24 cellular contexts compared by ENCODE assay signal in genomic region chr4:72591547-72591946, GRCh38. TPM values are rescaled to one million over a fixed set of nuclear protein-coding genes. Genes with fewer than 3 reads are reported as not detected.
"Had no signal": no experiment of that assay in that cellular context is flagged by ENCODE, and none has a peak within 500 bp of the region (broad histone marks: within the 10 kb centered on the region; RNA-seq: fewer than 3 reads in every experiment).

No MANE protein-coding gene starts in this region.

- H3K36me3 Mint-ChIP-seq: activated naive CD4-positive, alpha-beta T cell treated with anti-CD3 and anti-CD28 coated beads, Interleukin-2, amount 50 U/mL, for 72 hours; naive thymus-derived CD4-positive, alpha-beta T cell had no signal

- H3K4me3 ChIP-seq: body of pancreas, coronary artery, hepatocyte, mucosa of descending colon, sigmoid colon, stomach, thoracic aorta, upper lobe of right lung had no signal

- H3K27ac ChIP-seq: body of pancreas, coronary artery, hepatocyte, parathyroid adenoma, sigmoid colon, stomach, thoracic aorta, upper lobe of right lung had no signal

- H3K79me2 ChIP-seq: hepatocyte, parathyroid adenoma had no signal

- H3K27ac Mint-ChIP-seq: activated CD4-positive, alpha-beta T cell treated with anti-CD3 and anti-CD28 coated beads, Interleukin-2, amount 10 ng/mL, durations not matched to agents 24 days and 14 days; activated CD8-positive, alpha-beta T cell treated with anti-CD3 and anti-CD28 coated beads, Interleukin-2, amount 10 ng/mL, durations not matched to agents 7 days and 5 days; activated naive CD4-positive, alpha-beta T cell treated with anti-CD3 and anti-CD28 coated beads, Interleukin-2, amount 50 U/mL, for 72 hours; naive thymus-derived CD4-positive, alpha-beta T cell; T-helper 2 cell treated with Interferon-gamma antibody and Interleukin-4, amounts not matched to agents 5 μg/mL and 100 μg/mL, for 36 hours had no signal

- H3K27me3 ChIP-seq: body of pancreas, hepatocyte, sigmoid colon, stomach, upper lobe of right lung had no signal

- H3K27me3 Mint-ChIP-seq: activated CD4-positive, alpha-beta T cell treated with anti-CD3 and anti-CD28 coated beads, Interleukin-2, amount 10 ng/mL, durations not matched to agents 24 days and 14 days; central memory CD8-positive, alpha-beta T cell had no signal

- H3K4me2 ChIP-seq: hepatocyte had no signal

- H3K4me1 Mint-ChIP-seq: activated CD4-positive, alpha-beta T cell treated with anti-CD3 and anti-CD28 coated beads, Interleukin-2, amount 10 ng/mL, durations not matched to agents 24 days and 14 days; central memory CD8-positive, alpha-beta T cell; naive thymus-derived CD4-positive, alpha-beta T cell had no signal

- H3K9me3 ChIP-seq: body of pancreas, mucosa of descending colon, sigmoid colon, stomach, thoracic aorta, upper lobe of right lung had no signal

- H2AFZ ChIP-seq: hepatocyte, parathyroid adenoma had no signal

- H3K9ac ChIP-seq: parathyroid adenoma had no signal

- H3K9me3 Mint-ChIP-seq: T-helper 2 cell treated with Interferon-gamma antibody and Interleukin-4, amounts not matched to agents 5 μg/mL and 100 μg/mL, for 36 hours had no signal

- H3K4me1 ChIP-seq: body of pancreas, parathyroid adenoma, sigmoid colon, stomach, upper lobe of right lung had no signal

- DNase-seq: activated CD4-positive, alpha-beta T cell treated with anti-CD3 and anti-CD28 coated beads, Interleukin-2, amount 10 ng/mL, durations not matched to agents 24 days and 14 days; activated CD4-positive, CD25-positive, alpha-beta regulatory T cell; activated CD8-positive, alpha-beta memory T cell treated with anti-CD3 and anti-CD28 coated beads, Interleukin-2, amount 50 U/mL, for 4 hours; activated CD8-positive, alpha-beta T cell treated with anti-CD3 and anti-CD28 coated beads, Interleukin-2, amount 10 ng/mL, durations not matched to agents 7 days and 5 days; activated effector memory CD4-positive, alpha-beta T cell treated with anti-CD3 and anti-CD28 coated beads, Interleukin-2, amount 50 U/mL, for 16 hours; activated T-cell treated with anti-CD3 and anti-CD28 coated beads, Interleukin-2, amount 50 U/mL, for 48 hours; amniotic stem cell; body of pancreas; effector CD8-positive, alpha-beta T cell; islet precursor cell; mammary epithelial cell; mucosa of descending colon; naive thymus-derived CD4-positive, alpha-beta T cell; sigmoid colon; stimulated activated CD4-positive, alpha-beta T cell treated with anti-CD3 and anti-CD28 coated beads, Interleukin-1b, Interleukin-23, amount 100 ng/mL, for 48 hours; stomach; upper lobe of right lung had no signal

- H3K4me3 Mint-ChIP-seq: activated CD4-positive, alpha-beta T cell treated with anti-CD3 and anti-CD28 coated beads, Interleukin-2, amount 10 ng/mL, durations not matched to agents 24 days and 14 days; activated CD8-positive, alpha-beta T cell treated with anti-CD3 and anti-CD28 coated beads, Interleukin-2, amount 10 ng/mL, durations not matched to agents 7 days and 5 days; central memory CD8-positive, alpha-beta T cell; naive thymus-derived CD4-positive, alpha-beta T cell; T-helper 2 cell treated with Interferon-gamma antibody and Interleukin-4, amounts not matched to agents 5 μg/mL and 100 μg/mL, for 36 hours had no signal

- H3K36me3 ChIP-seq: sigmoid colon, stomach, thoracic aorta, upper lobe of right lung had no signal

RNA-seq across cellular contexts. Expression of gene ADAMTS3, which starts 22.5 kb away (rescaled TPM):
- total RNA-seq: activated CD4-positive, alpha-beta T cell treated with anti-CD3 and anti-CD28 coated beads, Interleukin-2, amount 10 ng/mL, durations not matched to agents 24 days and 14 days; activated CD8-positive, alpha-beta T cell treated with anti-CD3 and anti-CD28 coated beads, Interleukin-2, amount 10 ng/mL, durations not matched to agents 7 days and 5 days; activated naive CD4-positive, alpha-beta T cell treated with anti-CD3 and anti-CD28 coated beads, Interleukin-2, amount 50 U/mL, for 72 hours had no signal
- polyA plus RNA-seq: naive thymus-derived CD4-positive, alpha-beta T cell had no signal
